In genomic region chr20:24405810-24406209, GRCh38 we compare ENCODE assay signal across 28 cellular contexts.
DNase-seq lines count a peak whose midpoint lies in the region; ATAC-seq lines count a peak whose summit lies in the region.
"Had no signal": no experiment of that assay in that cellular context is flagged by ENCODE, and none has a peak within 500 bp of the region (broad histone marks: within the 10 kb centered on the region; RNA-seq: fewer than 3 reads in every experiment).

No MANE protein-coding gene starts in this region.

- H3K27ac Mint-ChIP-seq in activated CD4-positive, alpha-beta T cell treated with anti-CD3 and anti-CD28 coated beads, Interleukin-2, amount 10 ng/mL, durations not matched to agents 7 days and 5 days = peak overlapping the region; percentile 85
- peak overlapping the region; percentile 21 for H3K27ac Mint-ChIP-seq in activated naive CD8-positive, alpha-beta T cell treated with anti-CD3 and anti-CD28 coated beads, Interleukin-2, amount 50 U/mL, for 24 hours
- H3K27ac Mint-ChIP-seq: B cell, neural progenitor cell had no signal

- H3K36me3 Mint-ChIP-seq in activated CD4-positive, alpha-beta T cell treated with anti-CD3 and anti-CD28 coated beads, Interleukin-2, amount 10 ng/mL, durations not matched to agents 7 days and 5 days (ENCODE audit: low read depth) = peaks cover 4% of the 10 kb centered on the region
- no peaks in the 10 kb centered on the region for H3K36me3 Mint-ChIP-seq in activated naive CD8-positive, alpha-beta T cell treated with anti-CD3 and anti-CD28 coated beads, Interleukin-2, amount 50 U/mL, for 24 hours (ENCODE audit: low read depth)
- H3K36me3 Mint-ChIP-seq: neural progenitor cell had no signal

- no peaks in the 10 kb centered on the region for H3K27me3 Mint-ChIP-seq in activated CD4-positive, alpha-beta T cell treated with anti-CD3 and anti-CD28 coated beads, Interleukin-2, amount 10 ng/mL, durations not matched to agents 7 days and 5 days
- H3K27me3 Mint-ChIP-seq in activated naive CD8-positive, alpha-beta T cell treated with anti-CD3 and anti-CD28 coated beads, Interleukin-2, amount 50 U/mL, for 24 hours = no peaks in the 10 kb centered on the region

- no peak for DNase-seq in activated CD4-positive, alpha-beta T cell treated with anti-CD3 and anti-CD28 coated beads, Interleukin-2, amount 10 ng/mL, durations not matched to agents 7 days and 5 days
- DNase-seq in activated CD4-positive, alpha-beta T cell treated with anti-CD3 and anti-CD28 coated beads for 48 hours = no peak
- DNase-seq in HT1080 (ENCODE audit: low read depth) = peak; percentile 61
- DNase-seq in activated naive CD8-positive, alpha-beta T cell treated with anti-CD3 and anti-CD28 coated beads, Interleukin-2, amount 50 U/mL, for 24 hours = no peak
- peak; percentile 13 for DNase-seq in smooth muscle cell of the brain vasculature (ENCODE audit: low read depth, low spot score)
- DNase-seq in NCI-H1694 (lab: John Stamatoyannopoulos, UW) = no peak
- DNase-seq: activated CD4-positive, alpha-beta T cell treated with anti-CD3 and anti-CD28 coated beads, Interleukin-2, amount 50 U/mL, for 1 hour; activated CD8-positive, alpha-beta memory T cell treated with anti-CD3 and anti-CD28 coated beads, Interleukin-2, amount 50 U/mL, for 4 hours; amygdala; central memory CD4-positive, alpha-beta T cell; COR-L47; DMS79; GOT3; Kasumi-1; kidney glomerular epithelial cell; NCI-H1694 treated with DMSO at 0.1 percent for 48 hours; NCI-H2171; NCI-H524 treated with DMSO at 0.1 percent for 48 hours; Peyer's patch; sigmoid colon; SJCRH30; stimulated activated CD4-positive, alpha-beta T cell treated with anti-CD3 and anti-CD28 coated beads, Interleukin-15, amount 100 ng/mL, for 24 hours; transverse colon had no signal

- H3K9me3 Mint-ChIP-seq in activated CD4-positive, alpha-beta T cell treated with anti-CD3 and anti-CD28 coated beads, Interleukin-2, amount 10 ng/mL, durations not matched to agents 7 days and 5 days = peaks cover 3% of the 10 kb centered on the region
- H3K9me3 Mint-ChIP-seq in activated naive CD8-positive, alpha-beta T cell treated with anti-CD3 and anti-CD28 coated beads, Interleukin-2, amount 50 U/mL, for 24 hours = peaks cover 4% of the 10 kb centered on the region
- H3K9me3 Mint-ChIP-seq: activated T-helper 2 cell treated with anti-CD3 and anti-CD28 coated beads, Interferon-gamma antibody, Interleukin-2, Interleukin-4, amounts not matched to agents 10 μg/mL and 5 μg/mL and 100 μg/mL, durations not matched to agents 14 hours and 24 hours and 36 hours; neural progenitor cell had no signal

- H3K4me1 Mint-ChIP-seq in activated CD4-positive, alpha-beta T cell treated with anti-CD3 and anti-CD28 coated beads, Interleukin-2, amount 10 ng/mL, durations not matched to agents 7 days and 5 days = peaks cover 23% of the 10 kb centered on the region
- peaks cover 20% of the 10 kb centered on the region for H3K4me1 Mint-ChIP-seq in activated naive CD8-positive, alpha-beta T cell treated with anti-CD3 and anti-CD28 coated beads, Interleukin-2, amount 50 U/mL, for 24 hours
- H3K4me1 Mint-ChIP-seq: B cell, neural progenitor cell had no signal

- ATAC-seq in activated naive CD8-positive, alpha-beta T cell treated with anti-CD3 and anti-CD28 coated beads, Interleukin-2, amount 50 U/mL, for 24 hours = peak; percentile 52
- ATAC-seq in HG03571 (IDR thresholded peaks at IDR 0.05; ENCODE audit: unreplicated experiment) (no peak), GM21381 (IDR thresholded peaks at IDR 0.05; ENCODE audit: unreplicated experiment) (no peak)

- POLR2A ChIA-PET in activated CD4-positive, alpha-beta T cell treated with anti-CD3 and anti-CD28 coated beads, Interleukin-2, amount 10 ng/mL, durations not matched to agents 7 days and 5 days (lab: Charles Lee) = interaction anchor here (0.6 kb wide), 1 partner anchor 1000 kb away, joined by 3 read pairs; no protein-coding TSS in a partner anchor

- no peak overlapping the region for H3K4me3 Mint-ChIP-seq in activated CD4-positive, alpha-beta T cell treated with anti-CD3 and anti-CD28 coated beads, Interleukin-2, amount 10 ng/mL, durations not matched to agents 7 days and 5 days
- no peak overlapping the region for H3K4me3 Mint-ChIP-seq in activated naive CD8-positive, alpha-beta T cell treated with anti-CD3 and anti-CD28 coated beads, Interleukin-2, amount 50 U/mL, for 24 hours
- H3K4me3 Mint-ChIP-seq: B cell, neural progenitor cell had no signal

- CTCF ChIA-PET in activated CD4-positive, alpha-beta T cell treated with anti-CD3 and anti-CD28 coated beads, Interleukin-2, amount 10 ng/mL, durations not matched to agents 7 days and 5 days (lab: Charles Lee) = no interaction called here

Comparison
In these comparisons a context has a peak if more than half of its experiments do, and no peak if none do; other contexts are left out.
1. DNase-seq: peak in HT1080 (single experiment) and smooth muscle cell of the brain vasculature (single experiment); none in activated CD4-positive, alpha-beta T cell treated with anti-CD3 and anti-CD28 coated beads, Interleukin-2, amount 10 ng/mL, durations not matched to agents 7 days and 5 days (single experiment), activated CD4-positive, alpha-beta T cell treated with anti-CD3 and anti-CD28 coated beads for 48 hours (single experiment), activated naive CD8-positive, alpha-beta T cell treated with anti-CD3 and anti-CD28 coated beads, Interleukin-2, amount 50 U/mL, for 24 hours (single experiment) and NCI-H1694 (single experiment).